8 cellular contexts compared by ENCODE assay signal in genomic region chr1:192810253-192810880, GRCh38. TPM values are rescaled to one million over a fixed set of nuclear protein-coding genes. Genes with fewer than 3 reads are reported as not detected.
A peak's percentile ranks its signal among the peaks of the same experiment; 100 is the strongest.
DNase-seq lines count a peak whose midpoint lies in the region; ATAC-seq, FAIRE-seq and TF ChIP-seq lines count a peak whose summit lies in the region.

No MANE protein-coding gene starts in this region.

- H3K27ac ChIP-seq in K562 (ENCODE audit: extremely low read depth, low read depth, low read length) = no peak overlapping the region
- H3K27ac ChIP-seq in mesendoderm (ENCODE audit: low read depth, low read length) = no peak overlapping the region

- peak overlapping the region; percentile 97 for H3K4me3 ChIP-seq in AG09309 (ENCODE audit: control insufficient read depth, low read depth, low read length)
- no peak overlapping the region for H3K4me3 ChIP-seq in K562
- H3K4me3 ChIP-seq in mesendoderm (ENCODE audit: low read length) = no peak overlapping the region

- H3K9me1 ChIP-seq in K562 (ENCODE audit: control insufficient read depth, insufficient read depth, low read length) = no peaks in the 10 kb centered on the region

- H2BK120ac ChIP-seq in mesendoderm (ENCODE audit: low read depth, low read length) = no peak overlapping the region

- FAIRE-seq in K562 (lab: Jason Lieb, UNC) (no peak), GM12892 (lab: Jason Lieb, UNC) (no peak)

- no peak for DNase-seq in AG09309 (ENCODE audit: low read depth)
- peak; percentile 4 to 39 for DNase-seq in NCI-H2081 (lab: John Stamatoyannopoulos, UW)
- no peak for DNase-seq in K562 (ENCODE audit: extremely low read depth in 1 of 4, low spot score in 3 of 4)
- DNase-seq in mesendoderm = peak; percentile 40
- no peak for DNase-seq in GM12892 (ENCODE audit: insufficient read length)
- DNase-seq in NCI-H1930 (lab: John Stamatoyannopoulos, UW) = no peak

- 66% methylated on average over 5 of the region's 5 CpGs for WGBS in K562 (ENCODE audit: insufficient coverage, low coverage, missing lambda C conversion rate)
- WGBS in mesendoderm (ENCODE audit: extremely low coverage, insufficient coverage, low lambda C conversion rate) = no CpG with 5 or more reads among the region's 5 CpGs

- H3K79me2 ChIP-seq in K562 (ENCODE audit: control insufficient read depth, insufficient read depth, low read length) (no peaks in the 10 kb centered on the region), mesendoderm (ENCODE audit: control insufficient read depth, insufficient read depth, low read length) (peaks cover 2% of the 10 kb centered on the region)

- CTCF ChIA-PET in K562 (lab: Yijun Ruan, JAX; ENCODE audit: low intra/inter-chr PET ratio) = no interaction called here

- H2AFZ ChIP-seq in K562 (ENCODE audit: low read depth, low read length) = no peak overlapping the region; the same call in 1 of the 2 replicates

- no peak overlapping the region for H3K56ac ChIP-seq in mesendoderm (ENCODE audit: low read length)

- no peak for TF ChIP-seq RAD21 in K562 (CRISPR knock-in tag; conservative IDR thresholded peaks at IDR 0.05 in 1 of 2, IDR thresholded peaks at IDR 0.05 in 1 of 2)

- TF ChIP-seq CTCF in AG09309 (IDR thresholded peaks at IDR 0.05; ENCODE audit: control insufficient read depth, insufficient read depth, low read depth, low read length, missing control alignments) = no peak
- TF ChIP-seq CTCF in K562 (IDR thresholded peaks at IDR 0.05 in 2 of 3, conservative IDR thresholded peaks at IDR 0.05 in 1 of 3; ENCODE audit: insufficient read depth in 2 of 3, low read depth in 1 of 3, low read length in 3 of 3) = no peak

- peak; percentile 25 for ATAC-seq in GM19043 (IDR thresholded peaks at IDR 0.05; ENCODE audit: low read depth, unreplicated experiment)
- ATAC-seq in K562 = no peak
- ATAC-seq in GM19023 (IDR thresholded peaks at IDR 0.05; ENCODE audit: unreplicated experiment) = no peak

- H3K27me3 ChIP-seq in K562 (ENCODE audit: control insufficient read depth in 2 of 2, insufficient read depth in 2 of 2, low read length in 2 of 2) = no peaks in the 10 kb centered on the region
- no peaks in the 10 kb centered on the region for H3K27me3 ChIP-seq in mesendoderm (ENCODE audit: insufficient read depth, low read length, poor library complexity)

- no peak for TF ChIP-seq POLR2A in K562 (conservative IDR thresholded peaks at IDR 0.05)
- TF ChIP-seq POLR2A in GM12892 (IDR thresholded peaks at IDR 0.05; ENCODE audit: low read depth, low read length) = no peak

- no peak overlapping the region for H4K8ac ChIP-seq in mesendoderm (ENCODE audit: low read depth, low read length)

- no peak overlapping the region for H2AK5ac ChIP-seq in mesendoderm (ENCODE audit: low read length)

- no peak for TF ChIP-seq EP300 in K562 (IDR thresholded peaks at IDR 0.05; ENCODE audit: low read length)

- BruUV-seq in K562 (replicated peaks; lab: Mats Ljungman, UMichigan) = no TSS peak

- no peak overlapping the region for H4K5ac ChIP-seq in mesendoderm (ENCODE audit: low read length)

- H2BK15ac ChIP-seq in mesendoderm (replicated peaks; ENCODE audit: low read depth) = no peak overlapping the region

- no peak overlapping the region for H3K4ac ChIP-seq in mesendoderm (ENCODE audit: low read depth, low read length)

- H3K23ac ChIP-seq in mesendoderm (ENCODE audit: low read length) = no peak overlapping the region

- no peaks in the 10 kb centered on the region for H3K9me3 ChIP-seq in K562 (replicated peaks; ENCODE audit: control insufficient read depth, insufficient read depth, low read depth, low read length)

- no peak overlapping the region for H3K4me2 ChIP-seq in K562 (ENCODE audit: insufficient read depth, low read length)
- H3K4me2 ChIP-seq in mesendoderm (ENCODE audit: low read length) = no peak overlapping the region

- no peak overlapping the region for H3K18ac ChIP-seq in mesendoderm (ENCODE audit: low read length)

- POLR2A ChIA-PET in K562 (lab: Yijun Ruan, JAX) = interaction anchor here (0.6 to 2.3 kb wide), 8 partner anchors 11 to 1437 kb away, joined by 3 to 7 read pairs (median 3); partner anchors contain the start of genes RO60 and UCHL5

- no peaks in the 10 kb centered on the region for H3K79me1 ChIP-seq in mesendoderm (ENCODE audit: low read length)

- H3K9ac ChIP-seq in K562 (ENCODE audit: insufficient read depth in 1 of 2, low read depth in 2 of 2, low read length in 2 of 2) (no peak overlapping the region), mesendoderm (ENCODE audit: low read length) (no peak overlapping the region)

- H3K4me1 ChIP-seq in K562 (replicated peaks in 1 of 2; ENCODE audit: control insufficient read depth in 2 of 2, insufficient read depth in 2 of 2, low read length in 2 of 2) (peaks cover 6 to 14% of the 10 kb centered on the region in 2 experiments; a peak in 4 of 5 replicates), mesendoderm (ENCODE audit: control insufficient read depth, low read depth, low read length) (no peaks in the 10 kb centered on the region)

- in situ Hi-C loops in K562 (cut with MboI) = loop anchor here (10.0 kb wide), 1 partner anchor 204 kb away; no protein-coding TSS in a partner anchor

- no peaks in the 10 kb centered on the region for H4K20me1 ChIP-seq in K562 (replicated peaks; ENCODE audit: control insufficient read depth, insufficient read depth, low read length)

- H2BK5ac ChIP-seq in mesendoderm (ENCODE audit: low read length) = no peak overlapping the region

- intact Hi-C loops in K562 (cut with micrococcal nuclease) = no loop called here

- H3K36me3 ChIP-seq in K562 (ENCODE audit: control insufficient read depth, insufficient read depth, low read length) (no peaks in the 10 kb centered on the region), mesendoderm (ENCODE audit: control insufficient read depth, insufficient read depth, low read length) (no peaks in the 10 kb centered on the region)

TF ChIP-seq in K562, 482 proteins besides CTCF, POLR2A, EP300 and RAD21:
- TF ChIP-seq SPI1 (IDR thresholded peaks at IDR 0.05; ENCODE audit: borderline replicate concordance, low read depth, low read length) (peak; percentile 39; the same call in 1 of the 2 replicates), PHB2 (IDR thresholded peaks at IDR 0.05; ENCODE audit: low read depth) (no peak)

RNA-seq across cellular contexts. Expression of gene RGS2, which starts 1.5 kb away (rescaled TPM):
- total RNA-seq in K562 (2011; cell fraction: chromatin; rRNA removed; ENCODE audit: low replicate concordance) = 1.2 and 5.1 TPM in 2 replicates
- total RNA-seq in K562 (2011; cell fraction: nucleolus; rRNA removed) = 2.8 TPM in 2 replicates
- total RNA-seq in K562 (2011; cell fraction: nucleoplasm; rRNA removed) = 2.6 and 4.7 TPM in 2 replicates
- total RNA-seq in K562 (2014; rRNA removed) (2.5 and 2.8 TPM in 2 replicates), K562 (2014; rRNA removed; fragmentation: Illumina TruSeq; extraction: Trizol) (4.0 and 4.4 TPM in 2 replicates), K562 (2015; rRNA removed; fragmentation: Illumina TruSeq; extraction: Trizol) (2.5 and 2.7 TPM in 2 replicates), K562 (2021) (2.8 and 4.1 TPM in 2 replicates)
- polyA plus RNA-seq in K562 (2011; rRNA removed) (2.6 and 3.8 TPM in 2 replicates), K562 (2014; fragmentation: Illumina TruSeq; extraction: Trizol) (2.7 and 4.1 TPM in 2 replicates), K562 (2014; fragmentation: Nextera tagmentation; extraction: Ambion mirVana) (1 to 10 TPM; 4.7 to 5.4 TPM), K562 (2014; rRNA removed) (3.1 and 3.2 TPM in 2 replicates)
- polyA plus RNA-seq in K562 (2011; cell fraction: cytosol; rRNA removed) = 0.51 and 1.2 TPM in 2 replicates
- polyA plus RNA-seq in K562 (2011; cell fraction: nucleus; rRNA removed) = 0.98 and 1.8 TPM in 2 replicates
- polyA plus RNA-seq in K562 (2012) = 2.4 and 2.6 TPM in 2 replicates
- polyA minus RNA-seq in K562 (2011; rRNA and poly(A)+ RNA removed) = 2.1 and 2.5 TPM in 2 replicates
- polyA minus RNA-seq in K562 (2011; cell fraction: cytosol; rRNA and poly(A)+ RNA removed) = 5.1 and 5.3 TPM in 2 replicates
- polyA minus RNA-seq in K562 (2011; cell fraction: nucleus; rRNA and poly(A)+ RNA removed) = 1.3 and 5.6 TPM in 2 replicates
- 22.1 TPM for polyA plus RNA-seq in mesendoderm (2013, experiment 1 of 2)
- polyA plus RNA-seq in mesendoderm (2013, experiment 2 of 2) = 21.5 TPM
- polyA plus RNA-seq in GM12892 (2012; ENCODE audit: missing spikeins) = 4.9 TPM

Comparison
In these comparisons a context has a peak if more than half of its experiments do, and no peak if none do; other contexts are left out.
1. DNase-seq: peak in NCI-H2081 (2 of 2) and mesendoderm (single experiment); none in AG09309 (single experiment), K562 (0 of 4), GM12892 (single experiment) and NCI-H1930 (0 of 2).